In the genomic region with DNA sequence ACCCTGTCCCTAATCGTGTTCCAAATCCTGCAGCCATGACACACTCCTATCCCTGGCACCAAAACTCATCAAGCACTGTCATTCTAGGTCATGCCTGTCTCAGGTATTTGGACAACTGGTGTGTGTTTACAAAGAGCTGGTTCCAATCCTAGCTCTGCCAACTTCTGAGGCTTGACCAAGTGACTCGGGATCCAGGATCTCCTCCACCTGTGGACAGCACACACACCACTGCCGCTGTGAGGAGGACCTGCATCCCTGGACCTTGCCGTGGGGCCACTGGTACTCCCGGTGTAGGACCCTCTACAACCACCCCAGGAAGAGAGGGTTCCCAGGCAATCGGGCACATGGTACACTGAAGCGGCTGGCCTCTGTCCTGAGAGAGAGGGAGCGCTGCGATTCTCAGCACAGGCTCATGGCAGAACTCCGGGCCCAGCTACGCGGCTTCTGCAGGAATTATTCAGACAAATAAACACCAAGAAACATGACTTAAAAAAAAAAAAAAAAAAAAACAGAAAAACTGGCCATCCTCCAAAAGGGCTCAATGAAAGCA, we compare ENCODE assay signal across 26 cellular contexts. TPM values are rescaled to one million over a fixed set of nuclear protein-coding genes. Genes with fewer than 3 reads are reported as not detected.
A peak's percentile ranks its signal among the peaks of the same experiment; 100 is the strongest.
DNase-seq lines count a peak whose midpoint lies in the region; ATAC-seq, FAIRE-seq and TF ChIP-seq lines count a peak whose summit lies in the region.
"Had no signal": no experiment of that assay in that cellular context is flagged by ENCODE, and none has a peak within 500 bp of the region (broad histone marks: within the 10 kb centered on the region; RNA-seq: fewer than 3 reads in every experiment).

No MANE protein-coding gene starts in this region.

- H3K36me3 ChIP-seq in heart left ventricle (peaks cover 0 to 63% (median 30%) of the 10 kb centered on the region in 9 donors), pancreas (peaks cover 0 to 8% (median 0%) of the 10 kb centered on the region in 3 donors), aorta (ENCODE audit: control insufficient read depth in 1 of 2, insufficient read depth in 2 of 2, low read length in 1 of 2) (no peaks in the 10 kb centered on the region), BE2C (peaks cover 78% of the 10 kb centered on the region)
- H3K36me3 ChIP-seq: neural progenitor cell, uterus had no signal

- H3K9me3 ChIP-seq in heart left ventricle (no peaks in the 10 kb centered on the region), pancreas (no peaks in the 10 kb centered on the region), aorta (ENCODE audit: control insufficient read depth, low read length) (no peaks in the 10 kb centered on the region), BE2C (no peaks in the 10 kb centered on the region)
- H3K9me3 ChIP-seq: heart right ventricle, mucosa of descending colon, SJSA1, uterus had no signal

- intact Hi-C loops in Right ventricle myocardium superior (cut with DNase I) = no loop called here
- intact Hi-C loops in heart left ventricle (cut with DNase I) = no loop called here
- intact Hi-C loops in pancreas (cut with DNase I) = no loop called here
- intact Hi-C loops in aorta (cut with DNase I) = no loop called here

- H3K27ac ChIP-seq in heart left ventricle (peak overlapping the region in 1 of 12 donors; percentile 22), pancreas (no peak overlapping the region), aorta (ENCODE audit: low read depth in 1 of 2, low read length in 2 of 2) (peak overlapping the region in 1 of 2 donors; percentile 58)
- H3K27ac ChIP-seq: heart right ventricle, neural progenitor cell, SJSA1, uterus had no signal

- ATAC-seq in Right ventricle myocardium superior (ENCODE audit: poor library complexity) (peak; percentile 29), heart left ventricle (no peak), pancreas (peak in 3 of 4 donors; percentile 18 to 68 (median 39)), aorta (ENCODE audit: low FRiP score) (peak; percentile 37)
- ATAC-seq: left ventricle myocardium superior, mucosa of descending colon had no signal

- H3K4me1 ChIP-seq in heart left ventricle (peaks cover 0 to 23% (median 5%) of the 10 kb centered on the region in 12 donors), pancreas (peaks cover 0 to 3% (median 0%) of the 10 kb centered on the region in 3 donors), aorta (ENCODE audit: control insufficient read depth in 1 of 2, insufficient read depth in 2 of 2, low read length in 2 of 2) (no peaks in the 10 kb centered on the region), BE2C (no peaks in the 10 kb centered on the region)
- H3K4me1 ChIP-seq: SJSA1, uterus had no signal

- DNase-seq in Right ventricle myocardium superior = no peak
- no peak for DNase-seq in heart left ventricle
- DNase-seq in fibroblast of gingiva (ENCODE audit: low read depth) = peak; percentile 66
- peak in 1 of 6 donors; percentile 43 for DNase-seq in pancreas
- peak in 1 of 2 donors; percentile 57 for DNase-seq in aorta
- no peak for DNase-seq in BE2C
- no peak for DNase-seq in ureter (ENCODE audit: low spot score)
- DNase-seq in HuH-7.5 (ENCODE audit: low spot score) = no peak
- DNase-seq: activated CD4-positive, alpha-beta memory T cell treated with anti-CD3 and anti-CD28 coated beads for 36 hours; activated gamma-delta T cell treated with Interleukin-2 at 50 U/mL for 16 hours; activated T-cell treated with anti-CD3 and anti-CD28 coated beads for 4 hours; heart right ventricle; immature natural killer cell; left ventricle myocardium superior; MM.1S; NCI-H1694; NCI-H2227 treated with DMSO at 0.1 percent for 48 hours; NCI-H748 treated with DMSO at 0.1 percent for 48 hours; OCI-M1; stimulated activated CD4-positive, alpha-beta T cell treated with anti-CD3 and anti-CD28 coated beads, Interleukin-12 subunit alpha, Interleukin-12 subunit beta, amount 100 ng/mL, for 4 hours; substantia nigra; uterus had no signal

- 76 to 90% (median 81%) methylated on average over 10 to 12 of the region's 12 CpGs for WGBS in heart left ventricle, 4 donors
- 54 to 57% methylated on average over 12 of the region's 12 CpGs for WGBS in pancreas, 2 donors
- WGBS in aorta, 2 donors = 20 to 24% methylated on average over 12 of the region's 12 CpGs

- TF ChIP-seq POLR2A in heart left ventricle (IDR thresholded peaks at IDR 0.05) = no peak

- H3K4me3 ChIP-seq in heart left ventricle (no peak overlapping the region), pancreas (no peak overlapping the region), aorta (ENCODE audit: low read length in 2 of 2) (no peak overlapping the region), BE2C (ENCODE audit: low read depth, low read length) (no peak overlapping the region)
- H3K4me3 ChIP-seq: heart right ventricle, mucosa of descending colon, neural progenitor cell, SJSA1, uterus had no signal

- TF ChIP-seq CTCF in heart left ventricle (IDR thresholded peaks at IDR 0.05) (no peak), pancreas (IDR thresholded peaks at IDR 0.05) (no peak), BE2C (IDR thresholded peaks at IDR 0.05; ENCODE audit: low read depth, low read length) (no peak)

- no peak for FAIRE-seq in pancreas (lab: Jason Lieb, UNC)
- FAIRE-seq: G401.6 had no signal

- H3K27me3 ChIP-seq in heart left ventricle = no peaks in the 10 kb centered on the region
- H3K27me3 ChIP-seq in pancreas = no peaks in the 10 kb centered on the region
- H3K27me3 ChIP-seq in aorta (ENCODE audit: control insufficient read depth in 1 of 2, insufficient read depth in 2 of 2, low read length in 1 of 2) = no peaks in the 10 kb centered on the region
- no peaks in the 10 kb centered on the region for H3K27me3 ChIP-seq in BE2C
- H3K27me3 ChIP-seq: heart right ventricle, neural progenitor cell, SJSA1, uterus had no signal

RNA-seq across cellular contexts. Expression of gene MLLT1, which starts 20.4 kb away (rescaled TPM):
- total RNA-seq in Right ventricle myocardium superior = 37.2 TPM
- total RNA-seq in heart left ventricle = 10 to 100 TPM; 21.0 to 45.9 (median 34.9) TPM
- polyA plus RNA-seq in heart left ventricle = 10 to 100 TPM; 17.8 to 38.2 TPM
- total RNA-seq in pancreas = 10 to 100 TPM; 21.6 to 37.5 (median 25.4) TPM
- 10 to 100 TPM; 19.6 to 28.6 TPM for polyA plus RNA-seq in pancreas
- total RNA-seq in aorta = 10 to 100 TPM; 54.8 to 55.5 TPM
- 10 to 100 TPM; 14.9 to 34.3 TPM for polyA plus RNA-seq in aorta
- polyA plus RNA-seq in BE2C (2012; ENCODE audit: insufficient read depth, insufficient read length, low read depth) = 146 TPM
- total RNA-seq in ureter = 68.3 TPM

Comparison
In these comparisons a context has a peak if more than half of its experiments do, and no peak if none do; other contexts are left out.
1. ATAC-seq: peak in Right ventricle myocardium superior (single experiment), pancreas (3 of 4) and aorta (single experiment); none in heart left ventricle (0 of 4).